Comparison of ENCODE assay signal across 1 cellular context in the genomic region with DNA sequence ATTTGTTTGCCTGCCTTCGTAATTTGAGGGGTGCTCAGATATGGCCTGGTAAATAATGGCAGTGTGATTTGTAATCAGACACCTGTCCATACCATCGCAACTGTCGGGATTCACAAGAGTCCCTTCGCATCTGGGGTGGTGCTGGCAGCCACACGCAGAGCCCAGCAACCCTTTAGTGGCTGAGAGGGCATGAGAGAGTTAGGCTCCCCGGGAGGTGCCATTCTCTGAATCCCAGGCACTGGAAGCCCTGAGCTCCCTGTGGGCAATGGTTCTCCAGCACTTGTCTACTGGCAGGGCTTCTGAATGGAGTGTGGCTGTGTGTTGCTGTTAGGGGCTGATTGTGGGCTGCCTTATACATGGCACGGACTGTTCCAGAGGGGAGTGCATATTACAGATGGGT.
TF ChIP-seq lines count a peak whose summit lies in the region.

No MANE protein-coding gene starts in this region.

TF ChIP-seq in GM23338, 12 proteins besides CTCF, POLR2A, EP300 and RAD21 (continued from another document):
- TF ChIP-seq, protein P1, sequence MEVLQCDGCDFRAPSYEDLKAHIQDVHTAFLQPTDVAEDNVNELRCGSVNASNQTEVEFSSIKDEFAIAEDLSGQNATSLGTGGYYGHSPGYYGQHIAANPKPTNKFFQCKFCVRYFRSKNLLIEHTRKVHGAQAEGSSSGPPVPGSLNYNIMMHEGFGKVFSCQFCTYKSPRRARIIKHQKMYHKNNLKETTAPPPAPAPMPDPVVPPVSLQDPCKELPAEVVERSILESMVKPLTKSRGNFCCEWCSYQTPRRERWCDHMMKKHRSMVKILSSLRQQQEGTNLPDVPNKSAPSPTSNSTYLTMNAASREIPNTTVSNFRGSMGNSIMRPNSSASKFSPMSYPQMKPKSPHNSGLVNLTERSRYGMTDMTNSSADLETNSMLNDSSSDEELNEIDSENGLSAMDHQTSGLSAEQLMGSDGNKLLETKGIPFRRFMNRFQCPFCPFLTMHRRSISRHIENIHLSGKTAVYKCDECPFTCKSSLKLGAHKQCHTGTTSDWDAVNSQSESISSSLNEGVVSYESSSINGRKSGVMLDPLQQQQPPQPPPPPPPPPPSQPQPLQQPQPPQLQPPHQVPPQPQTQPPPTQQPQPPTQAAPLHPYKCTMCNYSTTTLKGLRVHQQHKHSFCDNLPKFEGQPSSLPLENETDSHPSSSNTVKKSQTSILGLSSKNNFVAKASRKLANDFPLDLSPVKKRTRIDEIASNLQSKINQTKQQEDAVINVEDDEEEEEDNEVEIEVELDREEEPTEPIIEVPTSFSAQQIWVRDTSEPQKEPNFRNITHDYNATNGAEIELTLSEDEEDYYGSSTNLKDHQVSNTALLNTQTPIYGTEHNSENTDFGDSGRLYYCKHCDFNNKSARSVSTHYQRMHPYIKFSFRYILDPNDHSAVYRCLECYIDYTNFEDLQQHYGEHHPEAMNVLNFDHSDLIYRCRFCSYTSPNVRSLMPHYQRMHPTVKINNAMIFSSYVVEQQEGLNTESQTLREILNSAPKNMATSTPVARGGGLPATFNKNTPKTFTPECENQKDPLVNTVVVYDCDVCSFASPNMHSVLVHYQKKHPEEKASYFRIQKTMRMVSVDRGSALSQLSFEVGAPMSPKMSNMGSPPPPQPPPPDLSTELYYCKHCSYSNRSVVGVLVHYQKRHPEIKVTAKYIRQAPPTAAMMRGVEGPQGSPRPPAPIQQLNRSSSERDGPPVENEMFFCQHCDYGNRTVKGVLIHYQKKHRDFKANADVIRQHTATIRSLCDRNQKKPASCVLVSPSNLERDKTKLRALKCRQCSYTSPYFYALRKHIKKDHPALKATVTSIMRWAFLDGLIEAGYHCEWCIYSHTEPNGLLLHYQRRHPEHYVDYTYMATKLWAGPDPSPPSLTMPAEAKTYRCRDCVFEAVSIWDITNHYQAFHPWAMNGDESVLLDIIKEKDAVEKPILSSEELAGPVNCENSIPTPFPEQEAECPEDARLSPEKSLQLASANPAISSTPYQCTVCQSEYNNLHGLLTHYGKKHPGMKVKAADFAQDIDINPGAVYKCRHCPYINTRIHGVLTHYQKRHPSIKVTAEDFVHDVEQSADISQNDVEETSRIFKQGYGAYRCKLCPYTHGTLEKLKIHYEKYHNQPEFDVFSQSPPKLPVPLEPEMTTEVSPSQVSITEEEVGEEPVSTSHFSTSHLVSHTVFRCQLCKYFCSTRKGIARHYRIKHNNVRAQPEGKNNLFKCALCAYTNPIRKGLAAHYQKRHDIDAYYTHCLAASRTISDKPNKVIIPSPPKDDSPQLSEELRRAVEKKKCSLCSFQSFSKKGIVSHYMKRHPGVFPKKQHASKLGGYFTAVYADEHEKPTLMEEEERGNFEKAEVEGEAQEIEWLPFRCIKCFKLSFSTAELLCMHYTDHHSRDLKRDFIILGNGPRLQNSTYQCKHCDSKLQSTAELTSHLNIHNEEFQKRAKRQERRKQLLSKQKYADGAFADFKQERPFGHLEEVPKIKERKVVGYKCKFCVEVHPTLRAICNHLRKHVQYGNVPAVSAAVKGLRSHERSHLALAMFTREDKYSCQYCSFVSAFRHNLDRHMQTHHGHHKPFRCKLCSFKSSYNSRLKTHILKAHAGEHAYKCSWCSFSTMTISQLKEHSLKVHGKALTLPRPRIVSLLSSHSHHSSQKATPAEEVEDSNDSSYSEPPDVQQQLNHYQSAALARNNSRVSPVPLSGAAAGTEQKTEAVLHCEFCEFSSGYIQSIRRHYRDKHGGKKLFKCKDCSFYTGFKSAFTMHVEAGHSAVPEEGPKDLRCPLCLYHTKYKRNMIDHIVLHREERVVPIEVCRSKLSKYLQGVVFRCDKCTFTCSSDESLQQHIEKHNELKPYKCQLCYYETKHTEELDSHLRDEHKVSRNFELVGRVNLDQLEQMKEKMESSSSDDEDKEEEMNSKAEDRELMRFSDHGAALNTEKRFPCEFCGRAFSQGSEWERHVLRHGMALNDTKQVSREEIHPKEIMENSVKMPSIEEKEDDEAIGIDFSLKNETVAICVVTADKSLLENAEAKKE (CRISPR knock-in tag; IDR thresholded peaks at IDR 0.05), result no peak
